In genomic region chr9:135239769-135240141, GRCh38 we compare ENCODE assay signal across 15 cellular contexts.
DNase-seq lines count a peak whose midpoint lies in the region; ATAC-seq and TF ChIP-seq lines count a peak whose summit lies in the region.
"Had no signal": no experiment of that assay in that cellular context is flagged by ENCODE, and none has a peak within 500 bp of the region (broad histone marks: within the 10 kb centered on the region; RNA-seq: fewer than 3 reads in every experiment).

No MANE protein-coding gene starts in this region.

- intact Hi-C loops in cardiac septum (cut with DNase I), result no loop called here
- intact Hi-C loops in Right ventricle myocardium inferior (cut with DNase I), result no loop called here

- no peak overlapping the region for H3K4me3 Mint-ChIP-seq in neural crest cell
- no peak overlapping the region for H3K4me3 Mint-ChIP-seq in effector memory CD8-positive, alpha-beta T cell
- H3K4me3 Mint-ChIP-seq: CD14-positive monocyte; CD8-positive, alpha-beta T cell; GM23338 had no signal

- H3K9me3 ChIP-seq in Loucy (ENCODE audit: insufficient read depth, low read depth, low read length), result no peaks in the 10 kb centered on the region

- H3K9ac ChIP-seq in Loucy (ENCODE audit: low read depth, low read length, poor library complexity, severe bottlenecking), result peak overlapping the region; percentile 24

- no peak overlapping the region for H3K4me3 ChIP-seq in Loucy (ENCODE audit: low read length, poor library complexity, severe bottlenecking)
- H3K4me3 ChIP-seq: GM23338 had no signal

- no peaks in the 10 kb centered on the region for H3K79me2 ChIP-seq in Loucy (ENCODE audit: insufficient read depth, low read length)

- H3K4me2 ChIP-seq in Loucy (ENCODE audit: low read depth, low read length, poor library complexity, severe bottlenecking), result peak overlapping the region; percentile 23
- H3K4me2 ChIP-seq: GM23338 had no signal

- peaks cover 21% of the 10 kb centered on the region for H3K4me1 ChIP-seq in Loucy (ENCODE audit: insufficient read depth, low read length, poor library complexity, severe bottlenecking)

- H3K36me3 Mint-ChIP-seq in neural crest cell (ENCODE audit: low read depth), result no peaks in the 10 kb centered on the region
- H3K36me3 Mint-ChIP-seq in effector memory CD8-positive, alpha-beta T cell (ENCODE audit: insufficient read depth), result no peaks in the 10 kb centered on the region
- H3K36me3 Mint-ChIP-seq: CD14-positive monocyte; CD8-positive, alpha-beta T cell had no signal

- no peaks in the 10 kb centered on the region for H3F3A ChIP-seq in Loucy (ENCODE audit: low read depth)

- TF ChIP-seq CTCF in Loucy (conservative IDR thresholded peaks at IDR 0.05; ENCODE audit: low read length) (no peak), neural crest cell (conservative IDR thresholded peaks at IDR 0.05) (no peak)

- no peaks in the 10 kb centered on the region for H3K27me3 ChIP-seq in Loucy (ENCODE audit: insufficient read depth, low read length, poor library complexity, severe bottlenecking)

- no peaks in the 10 kb centered on the region for H3K9me3 Mint-ChIP-seq in neural crest cell
- no peaks in the 10 kb centered on the region for H3K9me3 Mint-ChIP-seq in effector memory CD8-positive, alpha-beta T cell
- H3K9me3 Mint-ChIP-seq: GM23338 had no signal

- ATAC-seq in Right ventricle myocardium inferior, result no peak
- ATAC-seq in effector memory CD8-positive, alpha-beta T cell (replicated peaks), result no peak
- ATAC-seq: CD8-positive, alpha-beta T cell; GM23338 had no signal

- DNase-seq in cardiac septum (ENCODE audit: low spot score) (peak; percentile 24), Right ventricle myocardium inferior (ENCODE audit: missing footprints) (no peak), neural crest cell (ENCODE audit: low read depth, low spot score) (no peak), activated gamma-delta T cell (lab: John Stamatoyannopoulos, UW) (no peak), SIG-M5 (lab: John Stamatoyannopoulos, UW) (no peak)
- no peak for DNase-seq in effector memory CD8-positive, alpha-beta T cell
- DNase-seq: ACHN; CD8-positive, alpha-beta T cell; COR-L47; DND-41; GDM1; H7 had no signal

- H3K27me3 Mint-ChIP-seq in neural crest cell (ENCODE audit: low read depth), result no peaks in the 10 kb centered on the region
- peaks cover 8 to 44% of the 10 kb centered on the region in 2 donors for H3K27me3 Mint-ChIP-seq in effector memory CD8-positive, alpha-beta T cell

- H3K9me2 ChIP-seq in Loucy (replicated peaks; ENCODE audit: low read depth, low read length), result no peaks in the 10 kb centered on the region

- H3K27ac Mint-ChIP-seq in neural crest cell (ENCODE audit: unreplicated experiment), result peak overlapping the region; percentile 54
- no peak overlapping the region for H3K27ac Mint-ChIP-seq in effector memory CD8-positive, alpha-beta T cell
- H3K27ac Mint-ChIP-seq: CD14-positive monocyte; CD8-positive, alpha-beta T cell; GM23338 had no signal

- H3K4me1 Mint-ChIP-seq in neural crest cell, result no peaks in the 10 kb centered on the region
- no peaks in the 10 kb centered on the region for H3K4me1 Mint-ChIP-seq in effector memory CD8-positive, alpha-beta T cell (ENCODE audit: low read depth in 2 of 2)
- H3K4me1 Mint-ChIP-seq: CD14-positive monocyte had no signal

- no peak overlapping the region for H2AFZ ChIP-seq in Loucy (ENCODE audit: low read length)
- H2AFZ ChIP-seq: GM23338 had no signal

- no peaks in the 10 kb centered on the region for H3K36me3 ChIP-seq in Loucy (ENCODE audit: insufficient read depth, low read length)

- no peaks in the 10 kb centered on the region for H4K20me1 ChIP-seq in Loucy (ENCODE audit: insufficient read depth, low read length, poor library complexity, severe bottlenecking)
